ENCODE assay signal across 17 cellular contexts in the genomic region with DNA sequence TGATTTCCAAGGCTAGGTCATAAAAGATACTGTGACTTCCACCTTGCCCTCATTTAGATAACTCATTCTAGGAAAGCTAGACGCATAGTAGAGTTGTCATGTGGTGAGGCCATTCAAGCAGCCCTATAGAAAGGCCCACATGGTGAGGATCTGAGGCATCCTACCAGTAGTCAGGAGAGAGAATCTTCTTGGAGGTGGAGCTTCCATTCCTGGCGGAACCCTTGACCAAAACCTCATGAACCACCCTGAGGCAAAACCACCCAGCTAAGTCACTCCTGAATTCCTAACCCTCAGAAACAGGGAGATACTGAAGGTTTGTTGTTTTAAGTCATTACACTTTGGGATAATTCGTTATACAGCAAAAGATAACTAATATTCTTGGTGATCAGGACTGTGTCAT. TPM values are rescaled to one million over a fixed set of nuclear protein-coding genes. Genes with fewer than 3 reads are reported as not detected.
"Had no signal": no experiment of that assay in that cellular context is flagged by ENCODE, and none has a peak within 500 bp of the region (broad histone marks: within the 10 kb centered on the region; RNA-seq: fewer than 3 reads in every experiment).

No MANE protein-coding gene starts in this region.

- H3K9me3 ChIP-seq: esophagus muscularis mucosa, stomach, upper lobe of left lung, uterus had no signal

- H3K4me1 ChIP-seq: uterus had no signal

- DNase-seq: cortex of kidney; effector memory CD4-positive, alpha-beta T cell; kidney; left cardiac atrium; left ventricle myocardium superior; naive thymus-derived CD4-positive, alpha-beta T cell; right cardiac atrium; small intestine; stimulated activated CD4-positive, alpha-beta T cell treated with anti-CD3 and anti-CD28 coated beads, Interleukin-12 subunit alpha, Interleukin-12 subunit beta, amount 100 ng/mL, for 4 hours; stimulated activated naive CD4-positive, alpha-beta T cell; stomach; substantia nigra; upper lobe of left lung; uterus had no signal

- H3K9me3 Mint-ChIP-seq: naive thymus-derived CD4-positive, alpha-beta T cell had no signal

- H3K27ac Mint-ChIP-seq: naive thymus-derived CD4-positive, alpha-beta T cell had no signal

- H3K36me3 ChIP-seq: esophagus muscularis mucosa, stomach, upper lobe of left lung, uterus had no signal

- H3K27me3 ChIP-seq: esophagus muscularis mucosa, stomach, upper lobe of left lung, uterus had no signal

- ATAC-seq: left cardiac atrium; left ventricle myocardium superior; naive thymus-derived CD4-positive, alpha-beta T cell; right cardiac atrium had no signal

- H3K4me3 ChIP-seq: esophagus muscularis mucosa, lung, stomach, upper lobe of left lung, uterus had no signal

- H3K27ac ChIP-seq: epithelial cell of prostate, esophagus muscularis mucosa, stomach, upper lobe of left lung, uterus had no signal

- H3K4me3 Mint-ChIP-seq: naive thymus-derived CD4-positive, alpha-beta T cell had no signal

RNA-seq across cellular contexts. Expression of gene TMEM121B, which starts 40.8 kb away (rescaled TPM):
- polyA plus RNA-seq: naive thymus-derived CD4-positive, alpha-beta T cell had no signal
